In genomic region chr7:7969306-7970112, GRCh38 we compare ENCODE assay signal across 8 cellular contexts. TPM values are rescaled to one million over a fixed set of nuclear protein-coding genes. Genes with fewer than 3 reads are reported as not detected.
DNase-seq lines count a peak whose midpoint lies in the region; ATAC-seq and TF ChIP-seq lines count a peak whose summit lies in the region.

No MANE protein-coding gene starts in this region.

- TF ChIP-seq CTCF in Panc1 (IDR thresholded peaks at IDR 0.05) = 0 out of 2 replicates have a peak, but pooled peaks have one; percentile 10
- no peak for TF ChIP-seq CTCF in osteoblast (IDR thresholded peaks at IDR 0.05; ENCODE audit: extremely low read depth, low read depth, low read length)
- TF ChIP-seq CTCF in upper lobe of left lung (IDR thresholded peaks at IDR 0.05) = peak in 1 of 6 experiments; percentile 41

- TF ChIP-seq POLR2A in upper lobe of left lung (IDR thresholded peaks at IDR 0.05) = peak in 1 of 4 donors; percentile 12

- DNase-seq in NCI-H2081 (lab: John Stamatoyannopoulos, UW) (peak; percentile 47 to 61), NCI-H2081 treated with DMSO at 0.1 percent for 48 hours (lab: John Stamatoyannopoulos, UW) (no peak), Panc1 (ENCODE audit: low read depth, low spot score) (peak; percentile 41), glomerular visceral epithelial cell (ENCODE audit: extremely low spot score) (peak; percentile 44), osteoblast (ENCODE audit: insufficient read length, low spot score, missing footprints) (peak; percentile 86), upper lobe of left lung (peak; percentile 33 to 89)
- DNase-seq in activated naive CD4-positive, alpha-beta T cell treated with anti-CD3 and anti-CD28 coated beads for 36 hours = peak; percentile 56

- H3K79me2 ChIP-seq in osteoblast (ENCODE audit: insufficient read depth, low read length) = peaks cover 45% of the 10 kb centered on the region

- BruUV-seq in Panc1 (replicated peaks; lab: Mats Ljungman, UMichigan) = no TSS peak

- H3K9me3 ChIP-seq in Panc1 (ENCODE audit: control insufficient read depth, insufficient read depth, low read depth, low read length) (no peaks in the 10 kb centered on the region), osteoblast (ENCODE audit: low read depth, low read length) (no peaks in the 10 kb centered on the region), upper lobe of left lung (no peaks in the 10 kb centered on the region)

- no peaks in the 10 kb centered on the region for H3K9me3 Mint-ChIP-seq in activated naive CD4-positive, alpha-beta T cell treated with anti-CD3 and anti-CD28 coated beads for 36 hours

- H3K27ac ChIP-seq in Panc1 (ENCODE audit: low read length) (peak overlapping the region; percentile 91), osteoblast (ENCODE audit: low read depth, low read length) (peak overlapping the region; percentile 50), upper lobe of left lung (peak overlapping the region; percentile 92 to 100 (median 96))

- POLR2A ChIA-PET in Panc1 (lab: Charles Lee) = interaction anchor here (0.7 kb wide), 1 partner anchor 480 kb away, joined by 6 read pairs; no protein-coding TSS in a partner anchor

- peaks cover 30% of the 10 kb centered on the region for H3K4me1 Mint-ChIP-seq in activated naive CD4-positive, alpha-beta T cell treated with anti-CD3 and anti-CD28 coated beads for 36 hours (ENCODE audit: low read depth)

- ATAC-seq in HG03521 (IDR thresholded peaks at IDR 0.05; ENCODE audit: unreplicated experiment) (peak; percentile 9), Panc1 (peak; percentile 32), upper lobe of left lung (ENCODE audit: low FRiP score in 2 of 2) (no peak)

- no peak for TF ChIP-seq EP300 in upper lobe of left lung (IDR thresholded peaks at IDR 0.05)

- H3K27ac Mint-ChIP-seq in activated naive CD4-positive, alpha-beta T cell treated with anti-CD3 and anti-CD28 coated beads for 36 hours = peak overlapping the region; percentile 57

- in situ Hi-C loops in Panc1 (cut with HindIII; ENCODE audit: low pct_unique_long_range_greater_than_20kb, low sequenced_read_pairs) = no loop called here

- peak overlapping the region; percentile 97 for H3K4me2 ChIP-seq in osteoblast (ENCODE audit: insufficient read depth, low read length)

- H3K4me3 ChIP-seq in Panc1 (ENCODE audit: low read depth in 2 of 2, low read length in 2 of 2) = peak overlapping the region; percentile 87 to 88
- H3K4me3 ChIP-seq in osteoblast (ENCODE audit: insufficient read depth, low read length) = peak overlapping the region; percentile 88
- peak overlapping the region; percentile 98 to 99 (median 98) for H3K4me3 ChIP-seq in upper lobe of left lung

- H3K27me3 Mint-ChIP-seq in activated naive CD4-positive, alpha-beta T cell treated with anti-CD3 and anti-CD28 coated beads for 36 hours (ENCODE audit: low read depth) = no peaks in the 10 kb centered on the region

- peak overlapping the region; percentile 83 for H2AFZ ChIP-seq in osteoblast (ENCODE audit: low read length)

- 0% methylated on average over 11 to 30 of the region's 91 CpGs for WGBS in upper lobe of left lung, 2 donors

- intact Hi-C loops in Panc1 (cut with micrococcal nuclease; ENCODE audit: unreplicated experiment) = loop anchor here (10.0 kb wide), 1 partner anchor 285 kb away; no protein-coding TSS in a partner anchor
- intact Hi-C loops in activated naive CD4-positive, alpha-beta T cell treated with anti-CD3 and anti-CD28 coated beads for 36 hours (cut with micrococcal nuclease) = loop anchor here (1.0 to 5.0 kb wide), 5 partner anchors 10 to 1747 kb away; partner anchors contain the start of gene MIOS

- H4K20me1 ChIP-seq in osteoblast (ENCODE audit: insufficient read depth, low read length) = peaks cover 13% of the 10 kb centered on the region

- H3K4me1 ChIP-seq in Panc1 (ENCODE audit: control insufficient read depth, insufficient read depth, low read length) = peaks cover 31% of the 10 kb centered on the region
- peaks cover 16% of the 10 kb centered on the region for H3K4me1 ChIP-seq in osteoblast (ENCODE audit: insufficient read depth, low read length)
- peaks cover 0 to 20% (median 2%) of the 10 kb centered on the region in 4 donors for H3K4me1 ChIP-seq in upper lobe of left lung

- no peaks in the 10 kb centered on the region for H3K36me3 Mint-ChIP-seq in activated naive CD4-positive, alpha-beta T cell treated with anti-CD3 and anti-CD28 coated beads for 36 hours (ENCODE audit: low read depth)

- H3K4me3 Mint-ChIP-seq in activated naive CD4-positive, alpha-beta T cell treated with anti-CD3 and anti-CD28 coated beads for 36 hours = peak overlapping the region; percentile 90

- H3K36me3 ChIP-seq in Panc1 (ENCODE audit: control insufficient read depth, insufficient read depth, low read length) (no peaks in the 10 kb centered on the region), osteoblast (ENCODE audit: insufficient read depth, low read length) (no peaks in the 10 kb centered on the region), upper lobe of left lung (no peaks in the 10 kb centered on the region)

- CTCF ChIA-PET in Panc1 (lab: Charles Lee) = interaction anchor here (1.2 kb wide), 1 partner anchor 25 kb away, joined by 3 read pairs; no protein-coding TSS in a partner anchor
- CTCF ChIA-PET in activated naive CD4-positive, alpha-beta T cell treated with anti-CD3 and anti-CD28 coated beads for 36 hours (lab: Charles Lee) = interaction anchor here (0.6 to 1.4 kb wide), 5 partner anchors 156 to 788 kb away, joined by 3 to 11 read pairs (median 5); no protein-coding TSS in a partner anchor

- no peaks in the 10 kb centered on the region for H3K27me3 ChIP-seq in Panc1 (ENCODE audit: control insufficient read depth, insufficient read depth, low read length)
- H3K27me3 ChIP-seq in osteoblast (ENCODE audit: insufficient read depth, low read length) = no peaks in the 10 kb centered on the region
- no peaks in the 10 kb centered on the region for H3K27me3 ChIP-seq in upper lobe of left lung

RNA-seq across cellular contexts. Expression of gene GLCCI1, which starts 0.9 kb away (rescaled TPM):
- total RNA-seq in Panc1 (2021; ENCODE audit: unreplicated experiment) (36.4 TPM), osteoblast (9.1 and 10.1 TPM in 2 replicates), upper lobe of left lung (100 to 1,000 TPM in 1 of 6 donors, 10 to 100 TPM in 5; 27.4 to 240 (median 46.6) TPM)
- polyA plus RNA-seq in Panc1 (2012; ENCODE audit: insufficient read length) = 15.9 TPM
- 10 to 100 TPM; 12.9 to 13.3 TPM for total RNA-seq in activated naive CD4-positive, alpha-beta T cell treated with anti-CD3 and anti-CD28 coated beads for 36 hours

Comparison
In these comparisons a context has a peak if more than half of its experiments do, and no peak if none do; other contexts are left out.
1. ATAC-seq: peak in HG03521 (single experiment) and Panc1 (single experiment); none in upper lobe of left lung (0 of 2).
2. Peak in every context shown above with its lines, with median percentiles within 50 percentile points of each other: H3K27ac ChIP-seq and H3K4me3 ChIP-seq.